In genomic region chr13:63541336-63541735, GRCh38 we compare ENCODE assay signal across 17 cellular contexts.
DNase-seq lines count a peak whose midpoint lies in the region; TF ChIP-seq lines count a peak whose summit lies in the region.
"Had no signal": no experiment of that assay in that cellular context is flagged by ENCODE, and none has a peak within 500 bp of the region (broad histone marks: within the 10 kb centered on the region; RNA-seq: fewer than 3 reads in every experiment).

No MANE protein-coding gene starts in this region.

- CTCF ChIA-PET in A673 (lab: Charles Lee), result no interaction called here

- H3K36me3 ChIP-seq in A673 (ENCODE audit: insufficient read depth, low read length, poor library complexity, severe bottlenecking) (no peaks in the 10 kb centered on the region), SU-DHL-6 (ENCODE audit: low read length) (no peaks in the 10 kb centered on the region), iPS DF 6.9 (ENCODE audit: control insufficient read depth, insufficient read depth, low read length) (no peaks in the 10 kb centered on the region), neuron (ENCODE audit: insufficient read depth, low read length) (no peaks in the 10 kb centered on the region)
- H3K36me3 ChIP-seq: BLaER1, HAP-1 had no signal

- no TSS peak for BruUV-seq in A673 (replicated peaks; lab: Mats Ljungman, UMichigan)

- no peaks in the 10 kb centered on the region for H3K27me3 ChIP-seq in A673 (replicated peaks; ENCODE audit: insufficient read depth, low read depth, low read length, poor library complexity)
- H3K27me3 ChIP-seq in SU-DHL-6 (ENCODE audit: low read length), result no peaks in the 10 kb centered on the region
- H3K27me3 ChIP-seq in iPS DF 6.9 (ENCODE audit: control insufficient read depth, insufficient read depth, low read length), result peaks cover 4% of the 10 kb centered on the region; the same call in 1 of the 2 replicates
- H3K27me3 ChIP-seq in neuron (ENCODE audit: insufficient read depth, low read length), result no peaks in the 10 kb centered on the region
- H3K27me3 ChIP-seq: BLaER1 had no signal

- no peak overlapping the region for H3K9ac ChIP-seq in SU-DHL-6 (ENCODE audit: low read length)
- H3K9ac ChIP-seq: BLaER1, GM23248 had no signal

- H3F3A ChIP-seq in SU-DHL-6 (ENCODE audit: insufficient read depth), result no peaks in the 10 kb centered on the region

- H2AFZ ChIP-seq in SU-DHL-6 (ENCODE audit: low read depth, low read length, severe bottlenecking), result peak overlapping the region; percentile 89
- H2AFZ ChIP-seq in neuron (ENCODE audit: low read depth, low read length), result peak overlapping the region; percentile 10
- H2AFZ ChIP-seq: GM23248 had no signal

- H3K27ac Mint-ChIP-seq in CD14-positive monocyte, result no peak overlapping the region
- H3K27ac Mint-ChIP-seq: CD4-positive, CD25-positive, alpha-beta regulatory T cell had no signal

- H3K27me3 Mint-ChIP-seq in CD14-positive monocyte (ENCODE audit: low read depth in 3 of 3), result no peaks in the 10 kb centered on the region
- H3K27me3 Mint-ChIP-seq: CD4-positive, CD25-positive, alpha-beta regulatory T cell had no signal

- H3K27ac ChIP-seq in A673 (ENCODE audit: low read depth, low read length, poor library complexity, severe bottlenecking), result no peak overlapping the region
- no peak overlapping the region for H3K27ac ChIP-seq in SU-DHL-6 (ENCODE audit: low read depth, low read length)
- no peak overlapping the region for H3K27ac ChIP-seq in iPS DF 6.9 (ENCODE audit: low read length)
- H3K27ac ChIP-seq: 22Rv1, BLaER1, GM23248, HL-60 had no signal

- POLR2A ChIA-PET in A673 (lab: Charles Lee; ENCODE audit: low non-redundant PET), result no interaction called here

- H3K4me1 ChIP-seq in A673 (ENCODE audit: insufficient read depth, low read length, poor library complexity, severe bottlenecking) (peaks cover 11% of the 10 kb centered on the region), iPS DF 6.9 (ENCODE audit: control insufficient read depth, insufficient read depth, low read length) (no peaks in the 10 kb centered on the region), neuron (ENCODE audit: insufficient read depth, low read length) (peaks cover 13% of the 10 kb centered on the region)
- H3K4me1 ChIP-seq: BLaER1, HAP-1 had no signal

- WGBS in iPS DF 6.9 (ENCODE audit: insufficient coverage, insufficient read length), result no CpG with 5 or more reads among the region's 6 CpGs

- peak; percentile 18 for DNase-seq in A673 (ENCODE audit: low spot score)
- peak; percentile 9 for DNase-seq in iPS DF 6.9 (ENCODE audit: low read depth, low spot score)
- DNase-seq in NCI-H128 (lab: John Stamatoyannopoulos, UW; ENCODE audit: unreplicated experiment), result no peak
- no peak for DNase-seq in CD14-positive monocyte (ENCODE audit: low spot score)
- no peak for DNase-seq in NCI-H1436 treated with DMSO at 0.1 percent for 48 hours (lab: John Stamatoyannopoulos, UW)
- DNase-seq in NCI-H82 (lab: John Stamatoyannopoulos, UW), result no peak
- DNase-seq: AML-193; CD4-positive, CD25-positive, alpha-beta regulatory T cell; DMS53; GF-D8; GM23248 had no signal

- H3K79me2 ChIP-seq in SU-DHL-6 (ENCODE audit: insufficient read depth, low read length), result no peaks in the 10 kb centered on the region

- no peaks in the 10 kb centered on the region for H4K20me1 ChIP-seq in SU-DHL-6 (ENCODE audit: low read depth, low read length)
- H4K20me1 ChIP-seq: BLaER1 had no signal

- no peak overlapping the region for H3K4me3 ChIP-seq in A673 (ENCODE audit: low read depth, low read length, poor library complexity, severe bottlenecking)
- H3K4me3 ChIP-seq in SU-DHL-6 (ENCODE audit: insufficient read depth, low read length, poor library complexity, severe bottlenecking), result no peak overlapping the region
- no peak overlapping the region for H3K4me3 ChIP-seq in iPS DF 6.9 (ENCODE audit: low read length)
- H3K4me3 ChIP-seq in neuron (ENCODE audit: low read length), result no peak overlapping the region
- H3K4me3 ChIP-seq: BLaER1, GM23248, HAP-1 had no signal

- no peaks in the 10 kb centered on the region for H3K36me3 Mint-ChIP-seq in CD14-positive monocyte
- H3K36me3 Mint-ChIP-seq: CD4-positive, CD25-positive, alpha-beta regulatory T cell had no signal

- no peaks in the 10 kb centered on the region for H3K9me2 ChIP-seq in SU-DHL-6 (replicated peaks; ENCODE audit: insufficient read depth, low read length)

- H3K4me3 Mint-ChIP-seq in CD14-positive monocyte, result no peak overlapping the region
- H3K4me3 Mint-ChIP-seq: CD4-positive, CD25-positive, alpha-beta regulatory T cell had no signal

- no peaks in the 10 kb centered on the region for H3K4me1 Mint-ChIP-seq in CD14-positive monocyte
- H3K4me1 Mint-ChIP-seq: CD4-positive, CD25-positive, alpha-beta regulatory T cell had no signal

- peaks cover 2 to 17% (median 3%) of the 10 kb centered on the region in 7 donors for H3K9me3 Mint-ChIP-seq in CD14-positive monocyte

- intact Hi-C loops in A673 (cut with micrococcal nuclease; ENCODE audit: unreplicated experiment), result no loop called here
- intact Hi-C loops in CD14-positive monocyte (cut with micrococcal nuclease), result no loop called here

- no peak for TF ChIP-seq CTCF in A673 (conservative IDR thresholded peaks at IDR 0.05; ENCODE audit: low read depth, low read length)
- no peak for TF ChIP-seq CTCF in SU-DHL-6 (IDR thresholded peaks at IDR 0.05; ENCODE audit: insufficient read depth, low read length, poor library complexity, severe bottlenecking)
- TF ChIP-seq CTCF in CD14-positive monocyte (IDR thresholded peaks at IDR 0.05), result no peak

- no peak overlapping the region for H3K4me2 ChIP-seq in SU-DHL-6 (ENCODE audit: low read depth, low read length, poor library complexity, severe bottlenecking)
- H3K4me2 ChIP-seq: BLaER1 had no signal

- H3K9me3 ChIP-seq in A673 (ENCODE audit: low read depth, low read length, poor library complexity, severe bottlenecking), result no peaks in the 10 kb centered on the region
- 0 out of 2 replicates have a peak, but pooled peaks cover 6% of the 10 kb centered on the region for H3K9me3 ChIP-seq in SU-DHL-6 (ENCODE audit: insufficient read depth, low read length)
- no peaks in the 10 kb centered on the region for H3K9me3 ChIP-seq in iPS DF 6.9 (ENCODE audit: control insufficient read depth, insufficient read depth, low read length)
- H3K9me3 ChIP-seq in neuron (ENCODE audit: low read length), result peaks cover 4% of the 10 kb centered on the region
- H3K9me3 ChIP-seq: BLaER1, HAP-1 had no signal

Comparison
In these comparisons a context has a peak if more than half of its experiments do, and no peak if none do; other contexts are left out.
1. DNase-seq: peak in A673 (single experiment) and iPS DF 6.9 (single experiment); none in NCI-H128 (single experiment), CD14-positive monocyte (single experiment), NCI-H1436 treated with DMSO at 0.1 percent for 48 hours (single experiment) and NCI-H82 (single experiment).